ENCODE assay signal across 1 cellular context in genomic region chr9:438066-438465, GRCh38.
TF ChIP-seq lines count a peak whose summit lies in the region.

No MANE protein-coding gene starts in this region.

TF ChIP-seq in IMR-90, 13 proteins besides CTCF, POLR2A, EP300 and RAD21 (continued from another document):
- TF ChIP-seq FOS (IDR thresholded peaks at IDR 0.05; ENCODE audit: low read depth, low read length) (no peak), BHLHE40 (IDR thresholded peaks at IDR 0.05; ENCODE audit: low read depth, low read length) (no peak)
